In genomic region chr3:128296469-128297251, GRCh38 we compare ENCODE assay signal across 19 cellular contexts.
A peak's percentile ranks its signal among the peaks of the same experiment; 100 is the strongest.
DNase-seq lines count a peak whose midpoint lies in the region; ATAC-seq, FAIRE-seq and TF ChIP-seq lines count a peak whose summit lies in the region.
"Had no signal": no experiment of that assay in that cellular context is flagged by ENCODE, and none has a peak within 500 bp of the region (broad histone marks: within the 10 kb centered on the region; RNA-seq: fewer than 3 reads in every experiment).

No MANE protein-coding gene starts in this region.

- H2BK120ac ChIP-seq in trophoblast cell (ENCODE audit: insufficient read depth, low read length, poor library complexity), result no peak overlapping the region

- no peak overlapping the region for H2BK5ac ChIP-seq in trophoblast cell (ENCODE audit: low read depth, low read length, poor library complexity)

- no peaks in the 10 kb centered on the region for H3K36me3 ChIP-seq in trophoblast cell (ENCODE audit: control insufficient read depth in 1 of 2, insufficient read depth in 2 of 2, low read length in 2 of 2)

- peaks cover 9% of the 10 kb centered on the region for H3K36me3 Mint-ChIP-seq in activated CD4-positive, alpha-beta T cell treated with anti-CD3 and anti-CD28 coated beads for 36 hours (ENCODE audit: low read depth)

- H3K27me3 Mint-ChIP-seq in activated CD4-positive, alpha-beta T cell treated with anti-CD3 and anti-CD28 coated beads for 36 hours, result no peaks in the 10 kb centered on the region
- H3K27me3 Mint-ChIP-seq: stimulated activated naive B cell treated with anti-CD40 and anti-IgM and Interleukin-4, amounts not matched to agents 10 μg/mL and 1 μg/mL and 100 μg/mL, for 72 hours had no signal

- peaks cover 5 to 11% of the 10 kb centered on the region in 2 experiments for H3K4me1 ChIP-seq in trophoblast cell (ENCODE audit: control insufficient read depth in 1 of 2, insufficient read depth in 2 of 2, low read length in 2 of 2)

- peak overlapping the region; percentile 44 for H3K27ac Mint-ChIP-seq in activated CD4-positive, alpha-beta T cell treated with anti-CD3 and anti-CD28 coated beads for 36 hours
- H3K27ac Mint-ChIP-seq: stimulated activated naive B cell treated with anti-CD40 and anti-IgM and Interleukin-4, amounts not matched to agents 10 μg/mL and 1 μg/mL and 100 μg/mL, for 72 hours had no signal

- no peak overlapping the region for H2AFZ ChIP-seq in trophoblast cell (ENCODE audit: insufficient read depth, low read length, poor library complexity)

- ATAC-seq in activated CD4-positive, alpha-beta T cell treated with anti-CD3 and anti-CD28 coated beads for 36 hours, result no peak
- ATAC-seq: stimulated activated naive B cell treated with anti-CD40 and anti-IgM and Interleukin-4, amounts not matched to agents 10 μg/mL and 1 μg/mL and 100 μg/mL, for 72 hours had no signal

- H3K4me1 Mint-ChIP-seq in activated CD4-positive, alpha-beta T cell treated with anti-CD3 and anti-CD28 coated beads for 36 hours, result peaks cover 46% of the 10 kb centered on the region

- no peaks in the 10 kb centered on the region for H3K79me2 ChIP-seq in trophoblast cell (ENCODE audit: control insufficient read depth, insufficient read depth, low read length, poor library complexity)

- H3K4ac ChIP-seq in trophoblast cell (ENCODE audit: low read depth, low read length), result no peak overlapping the region

- H4K8ac ChIP-seq in trophoblast cell (ENCODE audit: low read depth, low read length), result no peak overlapping the region

- no peak overlapping the region for H3K27ac ChIP-seq in coronary artery
- H3K27ac ChIP-seq in trophoblast cell (ENCODE audit: low read depth, low read length), result no peak overlapping the region
- H3K27ac ChIP-seq: skin epidermis had no signal

- peaks cover 2% of the 10 kb centered on the region for H3K9me3 ChIP-seq in trophoblast cell (ENCODE audit: insufficient read depth, low read depth, low read length)

- peak; percentile 57 for FAIRE-seq in HTR-8/SVneo (lab: Jason Lieb, UNC)
- FAIRE-seq: A204.1 had no signal

- intact Hi-C loops in activated CD4-positive, alpha-beta T cell treated with anti-CD3 and anti-CD28 coated beads for 36 hours (cut with DNase I, micrococcal nuclease), result no loop called here

- WGBS in trophoblast cell (ENCODE audit: extremely low coverage, insufficient coverage, insufficient read length), result no CpG with 5 or more reads among the region's 10 CpGs

- H3K9ac ChIP-seq in trophoblast cell (ENCODE audit: low read length), result no peak overlapping the region
- H3K9ac ChIP-seq: SK-N-SH had no signal

- no peak overlapping the region for H4K91ac ChIP-seq in trophoblast cell (ENCODE audit: low read depth, low read length)

- H3K23ac ChIP-seq in trophoblast cell (ENCODE audit: low read length), result peak overlapping the region; percentile 35

- H3K18ac ChIP-seq in trophoblast cell (ENCODE audit: low read length), result no peak overlapping the region

- no peak overlapping the region for H3K4me3 Mint-ChIP-seq in activated CD4-positive, alpha-beta T cell treated with anti-CD3 and anti-CD28 coated beads for 36 hours
- H3K4me3 Mint-ChIP-seq: stimulated activated naive B cell treated with anti-CD40 and anti-IgM and Interleukin-4, amounts not matched to agents 10 μg/mL and 1 μg/mL and 100 μg/mL, for 72 hours had no signal

- TF ChIP-seq CTCF in coronary artery (IDR thresholded peaks at IDR 0.05), result no peak

- H3K9me3 Mint-ChIP-seq in activated CD4-positive, alpha-beta T cell treated with anti-CD3 and anti-CD28 coated beads for 36 hours (ENCODE audit: low read depth), result no peaks in the 10 kb centered on the region

- H2BK12ac ChIP-seq in trophoblast cell (ENCODE audit: low read length), result peak overlapping the region; percentile 35

- peak overlapping the region; percentile 24 for H2AK5ac ChIP-seq in trophoblast cell (ENCODE audit: low read length)

- CTCF ChIA-PET in activated CD4-positive, alpha-beta T cell treated with anti-CD3 and anti-CD28 coated beads for 36 hours (lab: Charles Lee), result interaction anchor here (0.8 to 2.1 kb wide), 4 partner anchors 10 to 80 kb away, joined by 3 to 5 read pairs (median 4); no protein-coding TSS in a partner anchor

- no peak overlapping the region for H3K4me2 ChIP-seq in trophoblast cell (ENCODE audit: low read length)
- H3K4me2 ChIP-seq: SK-N-SH had no signal

- POLR2A ChIA-PET in activated CD4-positive, alpha-beta T cell treated with anti-CD3 and anti-CD28 coated beads for 36 hours (lab: Charles Lee), result no interaction called here

- H4K12ac ChIP-seq in trophoblast cell (ENCODE audit: low read depth, low read length), result no peak overlapping the region

- no peak overlapping the region for H3K14ac ChIP-seq in trophoblast cell (ENCODE audit: low read length)

- no peaks in the 10 kb centered on the region for H3K27me3 ChIP-seq in trophoblast cell (ENCODE audit: insufficient read depth, low read length)

- H3K4me3 ChIP-seq in coronary artery, result no peak overlapping the region
- H3K4me3 ChIP-seq in trophoblast cell (ENCODE audit: low read depth, low read length), result no peak overlapping the region
- H3K4me3 ChIP-seq: skin epidermis had no signal

- H3K79me1 ChIP-seq in trophoblast cell (ENCODE audit: low read length), result peaks cover 7% of the 10 kb centered on the region

- no peak for DNase-seq in activated CD4-positive, alpha-beta T cell treated with anti-CD3 and anti-CD28 coated beads for 36 hours
- DNase-seq in activated CD4-positive, alpha-beta T cell treated with anti-CD3 and anti-CD28 coated beads, Interleukin-2, amount 50 U/mL, for 4 hours, result no peak
- DNase-seq in HTR-8/SVneo (ENCODE audit: insufficient read length, low spot score) (no peak), coronary artery (ENCODE audit: low spot score) (peak; percentile 66), trophoblast cell (no peak), DMS79 treated with DMSO at 0.1 percent for 48 hours (lab: John Stamatoyannopoulos, UW) (no peak), NCI-H2227 (lab: John Stamatoyannopoulos, UW; ENCODE audit: unreplicated experiment) (no peak), NCI-H2081 treated with DMSO at 0.1 percent for 48 hours (lab: John Stamatoyannopoulos, UW) (no peak)
- DNase-seq: amniotic stem cell; KG1; mesendoderm; NCI-H1105 treated with DMSO at 0.1 percent for 48 hours; NCI-H446 treated with DMSO at 0.1 percent for 48 hours; nucleus accumbens; OCI-M1; SK-N-SH; stimulated activated naive B cell treated with anti-CD40 and anti-IgM and Interleukin-4, amounts not matched to agents 10 μg/mL and 1 μg/mL and 100 μg/mL, for 72 hours had no signal
